ENCODE assay signal across 13 cellular contexts in the genomic region with DNA sequence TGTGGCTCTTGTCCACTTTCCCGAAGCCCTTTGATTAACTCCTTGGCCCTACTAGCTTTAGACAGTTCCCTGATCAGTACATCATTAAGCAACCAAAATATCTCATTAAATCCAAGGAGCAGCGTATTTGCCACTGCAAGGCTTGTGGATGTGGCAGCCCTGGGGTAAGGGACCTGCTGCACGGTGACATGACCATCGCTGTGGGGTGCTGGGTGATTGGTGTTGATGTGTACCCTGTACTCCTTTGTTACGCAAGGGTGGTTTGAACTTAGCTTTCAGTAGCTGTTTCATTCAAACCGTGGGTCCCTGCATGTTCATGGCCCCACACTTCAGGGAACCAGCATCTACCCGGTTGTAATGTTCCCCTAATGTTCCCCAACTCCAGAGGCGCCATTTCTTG. TPM values are rescaled to one million over a fixed set of nuclear protein-coding genes. Genes with fewer than 3 reads are reported as not detected.
DNase-seq lines count a peak whose midpoint lies in the region; ATAC-seq and TF ChIP-seq lines count a peak whose summit lies in the region.
"Had no signal": no experiment of that assay in that cellular context is flagged by ENCODE, and none has a peak within 500 bp of the region (broad histone marks: within the 10 kb centered on the region; RNA-seq: fewer than 3 reads in every experiment).

No MANE protein-coding gene starts in this region.

- H3K27me3 Mint-ChIP-seq in activated CD4-positive, alpha-beta T cell treated with anti-CD3 and anti-CD28 coated beads, Interleukin-2, amount 10 ng/mL, durations not matched to agents 7 days and 5 days, result no peaks in the 10 kb centered on the region
- no peaks in the 10 kb centered on the region for H3K27me3 Mint-ChIP-seq in central memory CD8-positive, alpha-beta T cell
- peaks cover 2% of the 10 kb centered on the region for H3K27me3 Mint-ChIP-seq in neural progenitor cell (ENCODE audit: insufficient read depth, low read depth)

- H2AFZ ChIP-seq in neural progenitor cell (replicated peaks), result no peak overlapping the region

- no peak overlapping the region for H3K9ac ChIP-seq in neural progenitor cell

- peaks cover 89% of the 10 kb centered on the region for H3K36me3 Mint-ChIP-seq in activated CD4-positive, alpha-beta T cell treated with anti-CD3 and anti-CD28 coated beads, Interleukin-2, amount 10 ng/mL, durations not matched to agents 7 days and 5 days (ENCODE audit: low read depth)
- peaks cover 33% of the 10 kb centered on the region for H3K36me3 Mint-ChIP-seq in central memory CD8-positive, alpha-beta T cell (ENCODE audit: insufficient read depth)
- peaks cover 31% of the 10 kb centered on the region for H3K36me3 Mint-ChIP-seq in neural progenitor cell

- ATAC-seq in central memory CD8-positive, alpha-beta T cell (replicated peaks; ENCODE audit: extremely low read depth, poor library complexity, severe bottlenecking), result no peak
- ATAC-seq in left lung (no peak), HG02870 (IDR thresholded peaks at IDR 0.05; ENCODE audit: unreplicated experiment) (no peak)

- H3K4me3 ChIP-seq in spleen, result no peak overlapping the region
- no peak overlapping the region for H3K4me3 ChIP-seq in neural progenitor cell
- no peak overlapping the region for H3K4me3 ChIP-seq in left lung

- H3K27ac Mint-ChIP-seq in activated CD4-positive, alpha-beta T cell treated with anti-CD3 and anti-CD28 coated beads, Interleukin-2, amount 10 ng/mL, durations not matched to agents 7 days and 5 days, result peak overlapping the region; percentile 98
- H3K27ac Mint-ChIP-seq in central memory CD8-positive, alpha-beta T cell (ENCODE audit: low read depth), result peak overlapping the region; percentile 96
- no peak overlapping the region for H3K27ac Mint-ChIP-seq in neural progenitor cell

- no peak for TF ChIP-seq POLR2A in spleen (IDR thresholded peaks at IDR 0.05)

- CTCF ChIA-PET in activated CD4-positive, alpha-beta T cell treated with anti-CD3 and anti-CD28 coated beads, Interleukin-2, amount 10 ng/mL, durations not matched to agents 7 days and 5 days (lab: Charles Lee), result interaction anchor here (0.6 kb wide), 1 partner anchor 185 kb away, joined by 3 read pairs; no protein-coding TSS in a partner anchor

- no peaks in the 10 kb centered on the region for H3F3A ChIP-seq in neural progenitor cell (ENCODE audit: low read depth)

- peaks cover 11 to 65% (median 25%) of the 10 kb centered on the region in 6 donors for H3K4me1 ChIP-seq in spleen
- no peaks in the 10 kb centered on the region for H3K4me1 ChIP-seq in neural progenitor cell
- H3K4me1 ChIP-seq in left lung, result peaks cover 0 to 16% of the 10 kb centered on the region in 2 donors

- no peak overlapping the region for H3K4me3 Mint-ChIP-seq in activated CD4-positive, alpha-beta T cell treated with anti-CD3 and anti-CD28 coated beads, Interleukin-2, amount 10 ng/mL, durations not matched to agents 7 days and 5 days
- H3K4me3 Mint-ChIP-seq in central memory CD8-positive, alpha-beta T cell, result peak overlapping the region; percentile 6
- H3K4me3 Mint-ChIP-seq in neural progenitor cell, result no peak overlapping the region

- intact Hi-C loops in spleen (cut with DNase I; ENCODE audit: low total_unique reads), result no loop called here
- intact Hi-C loops in left lung (cut with DNase I), result no loop called here

- H3K36me3 ChIP-seq in KOPT-K1 (ENCODE audit: insufficient read depth, low read length), result peaks cover 86% of the 10 kb centered on the region
- peaks cover 0 to 100% (median 23%) of the 10 kb centered on the region in 6 donors for H3K36me3 ChIP-seq in spleen
- H3K36me3 ChIP-seq in neural progenitor cell, result no peaks in the 10 kb centered on the region
- peaks cover 0 to 81% of the 10 kb centered on the region in 2 donors for H3K36me3 ChIP-seq in left lung

- H3K27me3 ChIP-seq in spleen (replicated peaks in 1 of 7) (no peaks in the 10 kb centered on the region), neural progenitor cell (no peaks in the 10 kb centered on the region), left lung (no peaks in the 10 kb centered on the region)

- no peak for DNase-seq in activated CD4-positive, alpha-beta T cell treated with anti-CD3 and anti-CD28 coated beads, Interleukin-2, amount 10 ng/mL, durations not matched to agents 7 days and 5 days
- no peak for DNase-seq in activated CD4-positive, alpha-beta T cell treated with anti-CD3 and anti-CD28 coated beads, Interleukin-2, amount 50 U/mL, for 1 hour
- no peak for DNase-seq in central memory CD8-positive, alpha-beta T cell (ENCODE audit: low spot score in 2 of 2)
- DNase-seq in spleen (no peak), neural progenitor cell (ENCODE audit: low spot score) (no peak), left lung (no peak)
- DNase-seq: ACHN, Kasumi-1, NCI-H146, NCI-H510A, posterior cingulate gyrus had no signal

- WGBS in spleen, 5 donors, result 91 to 98% (median 94%) methylated on average over 8 of the region's 8 CpGs

- POLR2A ChIA-PET in activated CD4-positive, alpha-beta T cell treated with anti-CD3 and anti-CD28 coated beads, Interleukin-2, amount 10 ng/mL, durations not matched to agents 7 days and 5 days (lab: Charles Lee), result no interaction called here

- no peaks in the 10 kb centered on the region for H4K20me1 ChIP-seq in neural progenitor cell (ENCODE audit: low read depth)

- H3K27ac ChIP-seq in KOPT-K1 (ENCODE audit: low read depth, low read length, poor library complexity, severe bottlenecking) (peak overlapping the region; percentile 71), spleen (peak overlapping the region in 5 of 8 donors; percentile 57 to 76 (median 70)), neural progenitor cell (no peak overlapping the region), left lung (no peak overlapping the region)

- H3K4me1 Mint-ChIP-seq in activated CD4-positive, alpha-beta T cell treated with anti-CD3 and anti-CD28 coated beads, Interleukin-2, amount 10 ng/mL, durations not matched to agents 7 days and 5 days, result peaks cover 90% of the 10 kb centered on the region
- H3K4me1 Mint-ChIP-seq in central memory CD8-positive, alpha-beta T cell, result peaks cover 81% of the 10 kb centered on the region
- H3K4me1 Mint-ChIP-seq in neural progenitor cell, result no peaks in the 10 kb centered on the region

- H3K79me2 ChIP-seq in neural progenitor cell (ENCODE audit: low read depth), result no peaks in the 10 kb centered on the region

- no peaks in the 10 kb centered on the region for H3K9me3 ChIP-seq in KOPT-K1 (ENCODE audit: insufficient read depth, low read length, poor library complexity, severe bottlenecking)
- no peaks in the 10 kb centered on the region for H3K9me3 ChIP-seq in spleen
- no peaks in the 10 kb centered on the region for H3K9me3 ChIP-seq in neural progenitor cell (ENCODE audit: low read depth)
- H3K9me3 ChIP-seq in left lung, result no peaks in the 10 kb centered on the region

- H3K4me2 ChIP-seq in neural progenitor cell, result no peak overlapping the region

- no peaks in the 10 kb centered on the region for H3K9me3 Mint-ChIP-seq in activated CD4-positive, alpha-beta T cell treated with anti-CD3 and anti-CD28 coated beads, Interleukin-2, amount 10 ng/mL, durations not matched to agents 7 days and 5 days
- H3K9me3 Mint-ChIP-seq in central memory CD8-positive, alpha-beta T cell, result no peaks in the 10 kb centered on the region
- no peaks in the 10 kb centered on the region for H3K9me3 Mint-ChIP-seq in neural progenitor cell

- TF ChIP-seq CTCF in spleen (IDR thresholded peaks at IDR 0.05 in 8 of 11, conservative IDR thresholded peaks at IDR 0.05 in 3 of 11) (no peak), neural progenitor cell (IDR thresholded peaks at IDR 0.05) (no peak), left lung (IDR thresholded peaks at IDR 0.05) (no peak)

RNA-seq across cellular contexts. Expression of a gene that starts 41.0 kb away (rescaled TPM):
- total RNA-seq in activated CD4-positive, alpha-beta T cell treated with anti-CD3 and anti-CD28 coated beads, Interleukin-2, amount 10 ng/mL, durations not matched to agents 7 days and 5 days, result 10 to 100 TPM; 62.5 to 63.2 TPM
- total RNA-seq in spleen, result 10 to 100 TPM; 30.1 to 53.7 (median 38.0) TPM
- 1 to 10 TPM; 2.7 to 7.7 (median 4.7) TPM for polyA plus RNA-seq in spleen
- total RNA-seq in neural progenitor cell (ENCODE audit: low replicate concordance), result 23.1 and 32.9 TPM in 2 replicates
- 10 to 100 TPM; 31.1 to 34.3 TPM for total RNA-seq in left lung

Comparison
In these comparisons a context has a peak if more than half of its experiments do, and no peak if none do; other contexts are left out.
1. H3K27ac ChIP-seq: peak in KOPT-K1 (single experiment) and spleen (5 of 8); none in neural progenitor cell (single experiment) and left lung (0 of 2).